Comparison of ENCODE assay signal across 1 cellular context in the genomic region with DNA sequence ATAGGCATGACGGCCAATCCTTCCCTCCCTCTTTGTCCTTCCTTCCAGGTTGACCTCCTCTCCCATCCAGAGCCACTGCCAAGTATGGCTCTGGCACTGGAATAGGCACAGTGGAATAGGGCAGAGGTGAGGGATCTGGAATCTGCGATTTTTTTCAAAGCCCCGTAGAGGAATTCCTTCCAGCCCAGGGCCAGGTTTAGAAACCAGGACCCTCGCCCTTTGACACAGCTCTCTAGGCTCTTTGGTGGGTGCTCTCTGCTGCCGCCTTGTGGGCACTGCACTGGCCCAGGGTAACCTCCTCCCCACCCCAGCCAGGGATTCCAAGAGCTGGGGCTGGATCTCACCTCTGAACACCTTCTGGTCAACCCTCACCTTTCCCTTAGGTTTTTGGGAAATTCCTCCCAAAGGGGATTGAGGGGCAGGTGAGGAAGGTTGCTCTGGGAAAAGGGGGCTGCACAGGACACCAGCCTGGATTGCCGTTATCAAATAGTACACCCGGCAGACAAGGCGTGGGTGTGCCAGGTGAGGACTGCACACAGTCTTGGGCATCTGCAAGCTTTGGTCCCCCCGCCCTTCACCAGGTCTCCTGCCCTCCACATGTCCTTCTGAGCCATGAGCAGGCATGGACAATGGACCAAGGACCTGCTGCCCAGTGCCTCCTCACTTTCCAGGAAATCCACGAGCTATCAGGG.
TF ChIP-seq lines count a peak whose summit lies in the region.

No MANE protein-coding gene starts in this region.

TF ChIP-seq in HEK293, 187 proteins besides CTCF, POLR2A, EP300 and RAD21 (continued from another document):
- TF ChIP-seq ZNF132 (tag by site-specific recombination; IDR thresholded peaks at IDR 0.05; ENCODE audit: borderline replicate concordance): no peak
- no peak for TF ChIP-seq OVOL3 (tag by site-specific recombination; IDR thresholded peaks at IDR 0.05)
- TF ChIP-seq, protein P1, sequence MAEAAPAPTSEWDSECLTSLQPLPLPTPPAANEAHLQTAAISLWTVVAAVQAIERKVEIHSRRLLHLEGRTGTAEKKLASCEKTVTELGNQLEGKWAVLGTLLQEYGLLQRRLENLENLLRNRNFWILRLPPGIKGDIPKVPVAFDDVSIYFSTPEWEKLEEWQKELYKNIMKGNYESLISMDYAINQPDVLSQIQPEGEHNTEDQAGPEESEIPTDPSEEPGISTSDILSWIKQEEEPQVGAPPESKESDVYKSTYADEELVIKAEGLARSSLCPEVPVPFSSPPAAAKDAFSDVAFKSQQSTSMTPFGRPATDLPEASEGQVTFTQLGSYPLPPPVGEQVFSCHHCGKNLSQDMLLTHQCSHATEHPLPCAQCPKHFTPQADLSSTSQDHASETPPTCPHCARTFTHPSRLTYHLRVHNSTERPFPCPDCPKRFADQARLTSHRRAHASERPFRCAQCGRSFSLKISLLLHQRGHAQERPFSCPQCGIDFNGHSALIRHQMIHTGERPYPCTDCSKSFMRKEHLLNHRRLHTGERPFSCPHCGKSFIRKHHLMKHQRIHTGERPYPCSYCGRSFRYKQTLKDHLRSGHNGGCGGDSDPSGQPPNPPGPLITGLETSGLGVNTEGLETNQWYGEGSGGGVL (tag by site-specific recombination; IDR thresholded peaks at IDR 0.05): no peak
- TF ChIP-seq ZNF175 (tag by site-specific recombination; IDR thresholded peaks at IDR 0.05): no peak
- TF ChIP-seq, protein P2, sequence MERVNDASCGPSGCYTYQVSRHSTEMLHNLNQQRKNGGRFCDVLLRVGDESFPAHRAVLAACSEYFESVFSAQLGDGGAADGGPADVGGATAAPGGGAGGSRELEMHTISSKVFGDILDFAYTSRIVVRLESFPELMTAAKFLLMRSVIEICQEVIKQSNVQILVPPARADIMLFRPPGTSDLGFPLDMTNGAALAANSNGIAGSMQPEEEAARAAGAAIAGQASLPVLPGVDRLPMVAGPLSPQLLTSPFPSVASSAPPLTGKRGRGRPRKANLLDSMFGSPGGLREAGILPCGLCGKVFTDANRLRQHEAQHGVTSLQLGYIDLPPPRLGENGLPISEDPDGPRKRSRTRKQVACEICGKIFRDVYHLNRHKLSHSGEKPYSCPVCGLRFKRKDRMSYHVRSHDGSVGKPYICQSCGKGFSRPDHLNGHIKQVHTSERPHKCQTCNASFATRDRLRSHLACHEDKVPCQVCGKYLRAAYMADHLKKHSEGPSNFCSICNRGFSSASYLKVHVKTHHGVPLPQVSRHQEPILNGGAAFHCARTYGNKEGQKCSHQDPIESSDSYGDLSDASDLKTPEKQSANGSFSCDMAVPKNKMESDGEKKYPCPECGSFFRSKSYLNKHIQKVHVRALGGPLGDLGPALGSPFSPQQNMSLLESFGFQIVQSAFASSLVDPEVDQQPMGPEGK (tag by site-specific recombination; IDR thresholded peaks at IDR 0.05): 0 out of 2 replicates have a peak, but pooled peaks have one; percentile 53
- no peak for TF ChIP-seq SCRT2 (tag by site-specific recombination; IDR thresholded peaks at IDR 0.05)
- TF ChIP-seq ZNF391 (tag by site-specific recombination; IDR thresholded peaks at IDR 0.05; ENCODE audit: borderline replicate concordance, low read depth): no peak
- TF ChIP-seq ZNF433 (tag by site-specific recombination; IDR thresholded peaks at IDR 0.05; ENCODE audit: low read depth): no peak
- TF ChIP-seq, protein P3, sequence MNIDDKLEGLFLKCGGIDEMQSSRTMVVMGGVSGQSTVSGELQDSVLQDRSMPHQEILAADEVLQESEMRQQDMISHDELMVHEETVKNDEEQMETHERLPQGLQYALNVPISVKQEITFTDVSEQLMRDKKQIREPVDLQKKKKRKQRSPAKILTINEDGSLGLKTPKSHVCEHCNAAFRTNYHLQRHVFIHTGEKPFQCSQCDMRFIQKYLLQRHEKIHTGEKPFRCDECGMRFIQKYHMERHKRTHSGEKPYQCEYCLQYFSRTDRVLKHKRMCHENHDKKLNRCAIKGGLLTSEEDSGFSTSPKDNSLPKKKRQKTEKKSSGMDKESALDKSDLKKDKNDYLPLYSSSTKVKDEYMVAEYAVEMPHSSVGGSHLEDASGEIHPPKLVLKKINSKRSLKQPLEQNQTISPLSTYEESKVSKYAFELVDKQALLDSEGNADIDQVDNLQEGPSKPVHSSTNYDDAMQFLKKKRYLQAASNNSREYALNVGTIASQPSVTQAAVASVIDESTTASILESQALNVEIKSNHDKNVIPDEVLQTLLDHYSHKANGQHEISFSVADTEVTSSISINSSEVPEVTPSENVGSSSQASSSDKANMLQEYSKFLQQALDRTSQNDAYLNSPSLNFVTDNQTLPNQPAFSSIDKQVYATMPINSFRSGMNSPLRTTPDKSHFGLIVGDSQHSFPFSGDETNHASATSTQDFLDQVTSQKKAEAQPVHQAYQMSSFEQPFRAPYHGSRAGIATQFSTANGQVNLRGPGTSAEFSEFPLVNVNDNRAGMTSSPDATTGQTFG (tag by site-specific recombination; IDR thresholded peaks at IDR 0.05; ENCODE audit: borderline replicate concordance): no peak
- TF ChIP-seq, protein P4, sequence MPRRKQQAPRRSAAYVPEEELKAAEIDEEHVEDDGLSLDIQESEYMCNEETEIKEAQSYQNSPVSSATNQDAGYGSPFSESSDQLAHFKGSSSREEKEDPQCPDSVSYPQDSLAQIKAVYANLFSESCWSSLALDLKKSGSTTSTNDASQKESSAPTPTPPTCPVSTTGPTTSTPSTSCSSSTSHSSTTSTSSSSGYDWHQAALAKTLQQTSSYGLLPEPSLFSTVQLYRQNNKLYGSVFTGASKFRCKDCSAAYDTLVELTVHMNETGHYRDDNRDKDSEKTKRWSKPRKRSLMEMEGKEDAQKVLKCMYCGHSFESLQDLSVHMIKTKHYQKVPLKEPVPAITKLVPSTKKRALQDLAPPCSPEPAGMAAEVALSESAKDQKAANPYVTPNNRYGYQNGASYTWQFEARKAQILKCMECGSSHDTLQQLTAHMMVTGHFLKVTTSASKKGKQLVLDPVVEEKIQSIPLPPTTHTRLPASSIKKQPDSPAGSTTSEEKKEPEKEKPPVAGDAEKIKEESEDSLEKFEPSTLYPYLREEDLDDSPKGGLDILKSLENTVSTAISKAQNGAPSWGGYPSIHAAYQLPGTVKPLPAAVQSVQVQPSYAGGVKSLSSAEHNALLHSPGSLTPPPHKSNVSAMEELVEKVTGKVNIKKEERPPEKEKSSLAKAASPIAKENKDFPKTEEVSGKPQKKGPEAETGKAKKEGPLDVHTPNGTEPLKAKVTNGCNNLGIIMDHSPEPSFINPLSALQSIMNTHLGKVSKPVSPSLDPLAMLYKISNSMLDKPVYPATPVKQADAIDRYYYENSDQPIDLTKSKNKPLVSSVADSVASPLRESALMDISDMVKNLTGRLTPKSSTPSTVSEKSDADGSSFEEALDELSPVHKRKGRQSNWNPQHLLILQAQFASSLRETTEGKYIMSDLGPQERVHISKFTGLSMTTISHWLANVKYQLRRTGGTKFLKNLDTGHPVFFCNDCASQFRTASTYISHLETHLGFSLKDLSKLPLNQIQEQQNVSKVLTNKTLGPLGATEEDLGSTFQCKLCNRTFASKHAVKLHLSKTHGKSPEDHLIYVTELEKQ (tag by site-specific recombination; IDR thresholded peaks at IDR 0.05; ENCODE audit: borderline replicate concordance): no peak
- TF ChIP-seq, protein P5, sequence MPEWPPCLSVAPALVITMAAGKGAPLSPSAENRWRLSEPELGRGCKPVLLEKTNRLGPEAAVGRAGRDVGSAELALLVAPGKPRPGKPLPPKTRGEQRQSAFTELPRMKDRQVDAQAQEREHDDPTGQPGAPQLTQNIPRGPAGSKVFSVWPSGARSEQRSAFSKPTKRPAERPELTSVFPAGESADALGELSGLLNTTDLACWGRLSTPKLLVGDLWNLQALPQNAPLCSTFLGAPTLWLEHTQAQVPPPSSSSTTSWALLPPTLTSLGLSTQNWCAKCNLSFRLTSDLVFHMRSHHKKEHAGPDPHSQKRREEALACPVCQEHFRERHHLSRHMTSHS (tag by site-specific recombination; IDR thresholded peaks at IDR 0.05): no peak
- no peak for TF ChIP-seq ZNF174 (tag by site-specific recombination; IDR thresholded peaks at IDR 0.05)
